ENCODE assay signal across 16 cellular contexts in the genomic region with DNA sequence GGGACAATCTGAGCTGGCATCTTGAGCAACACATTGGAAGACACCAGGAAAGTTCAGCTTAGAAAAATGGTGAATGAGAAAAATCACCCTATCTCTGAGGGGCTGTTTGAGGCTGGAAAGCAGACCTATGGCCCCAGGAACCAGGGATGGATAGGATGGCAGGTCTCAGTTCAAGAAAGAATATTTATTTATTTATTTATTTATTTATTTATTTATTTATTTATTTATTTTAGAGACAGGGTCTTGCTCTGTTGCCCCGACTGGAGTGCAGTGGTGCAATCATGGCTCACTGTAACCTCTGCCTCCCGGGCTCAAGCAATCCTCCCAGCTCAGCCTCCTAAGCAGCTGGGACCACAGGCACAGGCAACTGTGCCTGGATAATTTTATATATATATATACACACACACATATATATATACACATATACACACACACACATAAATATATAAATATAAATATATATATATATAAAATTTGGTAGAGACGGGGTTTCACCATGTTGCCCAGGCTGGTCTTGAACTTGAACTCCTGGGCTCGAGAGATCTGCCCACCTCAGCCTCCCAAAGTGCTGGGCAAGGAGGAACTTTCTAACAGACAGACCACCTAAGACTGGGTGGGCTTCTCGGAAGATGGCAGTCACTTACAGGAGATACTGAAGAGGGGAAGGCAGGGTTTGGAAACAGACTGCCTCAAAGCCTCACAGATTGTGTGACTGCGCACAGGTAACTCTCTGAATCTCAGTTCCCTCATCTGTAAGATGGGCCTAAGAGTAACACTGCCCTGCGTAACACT. TPM values are rescaled to one million over a fixed set of nuclear protein-coding genes. Genes with fewer than 3 reads are reported as not detected.
DNase-seq lines count a peak whose midpoint lies in the region; ATAC-seq and TF ChIP-seq lines count a peak whose summit lies in the region.
"Had no signal": no experiment of that assay in that cellular context is flagged by ENCODE, and none has a peak within 500 bp of the region (broad histone marks: within the 10 kb centered on the region; RNA-seq: fewer than 3 reads in every experiment).

No MANE protein-coding gene starts in this region.

- no peak for TF ChIP-seq EP300 in gastroesophageal sphincter (IDR thresholded peaks at IDR 0.05)

- no peak for TF ChIP-seq CTCF in SU-DHL-6 (IDR thresholded peaks at IDR 0.05; ENCODE audit: insufficient read depth, low read length, poor library complexity, severe bottlenecking)
- no peak for TF ChIP-seq CTCF in gastroesophageal sphincter (IDR thresholded peaks at IDR 0.05)

- no peaks in the 10 kb centered on the region for H3K79me2 ChIP-seq in SU-DHL-6 (ENCODE audit: insufficient read depth, low read length)

- H3K9me3 ChIP-seq in SU-DHL-6 (ENCODE audit: insufficient read depth, low read length) (no peaks in the 10 kb centered on the region), gastroesophageal sphincter (no peaks in the 10 kb centered on the region), skeletal muscle tissue (ENCODE audit: control insufficient read depth in 3 of 3, low read length in 3 of 3) (no peaks in the 10 kb centered on the region)
- H3K9me3 ChIP-seq: spleen had no signal

- H4K20me1 ChIP-seq in SU-DHL-6 (ENCODE audit: low read depth, low read length): no peaks in the 10 kb centered on the region

- peak overlapping the region; percentile 36 for H2AFZ ChIP-seq in SU-DHL-6 (ENCODE audit: low read depth, low read length, severe bottlenecking)

- H3K9ac ChIP-seq in SU-DHL-6 (ENCODE audit: low read length) (no peak overlapping the region), skeletal muscle tissue (ENCODE audit: low read depth in 1 of 3, low read length in 3 of 3) (no peak overlapping the region)
- H3K9ac ChIP-seq: GM23248 had no signal

- H3K4me3 ChIP-seq in SU-DHL-6 (ENCODE audit: insufficient read depth, low read length, poor library complexity, severe bottlenecking) (no peak overlapping the region), gastroesophageal sphincter (no peak overlapping the region), skeletal muscle tissue (ENCODE audit: low read length in 3 of 3) (no peak overlapping the region)
- H3K4me3 ChIP-seq: spleen had no signal

- ATAC-seq in gastroesophageal sphincter (no peak), GM21619 (IDR thresholded peaks at IDR 0.05; ENCODE audit: unreplicated experiment) (no peak), HG03521 (IDR thresholded peaks at IDR 0.05; ENCODE audit: unreplicated experiment) (no peak)
- no peak for ATAC-seq in activated CD4-positive, CD25-positive, alpha-beta regulatory T cell treated with anti-CD3 and anti-CD28 coated beads, Interleukin-2, amount 50 U/mL, for 24 hours

- no peak for TF ChIP-seq POLR2A in gastroesophageal sphincter (IDR thresholded peaks at IDR 0.05)

- no peaks in the 10 kb centered on the region for H3K9me2 ChIP-seq in SU-DHL-6 (replicated peaks; ENCODE audit: insufficient read depth, low read length)

- H3K36me3 ChIP-seq in SU-DHL-6 (ENCODE audit: low read length): no peaks in the 10 kb centered on the region
- no peaks in the 10 kb centered on the region for H3K36me3 ChIP-seq in gastroesophageal sphincter
- no peaks in the 10 kb centered on the region for H3K36me3 ChIP-seq in skeletal muscle tissue (ENCODE audit: control insufficient read depth in 3 of 3, insufficient read depth in 3 of 3, low read length in 3 of 3)
- H3K36me3 ChIP-seq: spleen had no signal

- H3K4me1 ChIP-seq in gastroesophageal sphincter: peaks cover 12 to 47% (median 16%) of the 10 kb centered on the region in 3 donors
- H3K4me1 ChIP-seq in skeletal muscle tissue (ENCODE audit: control insufficient read depth in 3 of 3, insufficient read depth in 3 of 3, low read length in 3 of 3): peaks cover 38 to 74% (median 54%) of the 10 kb centered on the region in 3 donors

- H3K27ac ChIP-seq in SU-DHL-6 (ENCODE audit: low read depth, low read length) (no peak overlapping the region), gastroesophageal sphincter (peak overlapping the region in 3 of 4 donors; percentile 44 to 83 (median 54)), skeletal muscle tissue (ENCODE audit: low read depth, low read length) (peak overlapping the region; percentile 98)
- H3K27ac ChIP-seq: GM23248, spleen had no signal

- H3K4me2 ChIP-seq in SU-DHL-6 (ENCODE audit: low read depth, low read length, poor library complexity, severe bottlenecking): no peak overlapping the region

- 85 to 98% methylated on average over 2 to 4 of the region's 7 CpGs for WGBS in gastroesophageal sphincter (ENCODE audit: low coverage in 1 of 2), 2 donors

- peak; percentile 5 for DNase-seq in D341Med (ENCODE audit: low spot score)
- DNase-seq: activated gamma-delta T cell, DMS153 had no signal

- H3F3A ChIP-seq in SU-DHL-6 (ENCODE audit: insufficient read depth): no peaks in the 10 kb centered on the region

- no peaks in the 10 kb centered on the region for H3K27me3 ChIP-seq in SU-DHL-6 (ENCODE audit: low read length)
- no peaks in the 10 kb centered on the region for H3K27me3 ChIP-seq in gastroesophageal sphincter
- H3K27me3 ChIP-seq in skeletal muscle tissue (ENCODE audit: control insufficient read depth in 3 of 3, insufficient read depth in 3 of 3, low read length in 3 of 3): no peaks in the 10 kb centered on the region
- H3K27me3 ChIP-seq: spleen had no signal

RNA-seq across cellular contexts. Expression of a gene that starts 29.7 kb away (rescaled TPM):
- total RNA-seq in gastroesophageal sphincter (1 to 10 TPM; 2.8 to 7.4 (median 5.6) TPM), skeletal muscle tissue (not detected)

RNA-seq across cellular contexts. Expression of a gene that starts 40.8 kb away (rescaled TPM):
- total RNA-seq in gastroesophageal sphincter: 1 to 10 TPM in 1 of 4 donors, under 1 TPM in 1, not detected in 2; 0.23 to 1.2 TPM
- 23.0 TPM for total RNA-seq in skeletal muscle tissue
- total RNA-seq: bronchial epithelial cell, GM23248, kidney epithelial cell, pulmonary artery endothelial cell, spleen, T-cell had no signal

RNA-seq across cellular contexts. Expression of a gene that starts 58.1 kb away (rescaled TPM):
- total RNA-seq in gastroesophageal sphincter (not detected), skeletal muscle tissue (179 TPM)
- total RNA-seq: bronchial epithelial cell, GM23248, kidney epithelial cell, pulmonary artery endothelial cell, spleen, subcutaneous adipose tissue, T-cell had no signal

Comparison
In these comparisons a context has a peak if more than half of its experiments do, and no peak if none do; other contexts are left out.
1. RNA of a gene that starts 40.8 kb away (total RNA-seq): 23.0 TPM in skeletal muscle tissue (single experiment); 0.23 to 1.2 TPM in gastroesophageal sphincter; every median in the first group is over 10 times any median in the second.
2. RNA of a gene that starts 58.1 kb away (total RNA-seq): 179 TPM in skeletal muscle tissue (single experiment); not detected in gastroesophageal sphincter; every median in the first group is over 100 times any median in the second.